Comparison of ENCODE assay signal across 23 cellular contexts in genomic region chr12:14576896-14577295, GRCh38. TPM values are rescaled to one million over a fixed set of nuclear protein-coding genes. Genes with fewer than 3 reads are reported as not detected.
DNase-seq lines count a peak whose midpoint lies in the region; ATAC-seq and TF ChIP-seq lines count a peak whose summit lies in the region.
"Had no signal": no experiment of that assay in that cellular context is flagged by ENCODE, and none has a peak within 500 bp of the region (broad histone marks: within the 10 kb centered on the region; RNA-seq: fewer than 3 reads in every experiment).

No MANE protein-coding gene starts in this region.

- H3K27me3 Mint-ChIP-seq in activated CD4-positive, alpha-beta T cell treated with anti-CD3 and anti-CD28 coated beads for 36 hours = peaks cover 6% of the 10 kb centered on the region
- H3K27me3 Mint-ChIP-seq: IgD-negative memory B cell had no signal

- in situ Hi-C loops in mammary epithelial cell (cut with MboI; ENCODE audit: low sequenced_read_pairs in 2 of 2) = no loop called here

- POLR2A ChIA-PET in activated CD4-positive, alpha-beta T cell treated with anti-CD3 and anti-CD28 coated beads for 36 hours (lab: Charles Lee) = no interaction called here

- H3K4me1 ChIP-seq in KMS-11 (ENCODE audit: low read depth, poor library complexity, severe bottlenecking) (peaks cover 19% of the 10 kb centered on the region), spleen (peaks cover 0 to 43% (median 15%) of the 10 kb centered on the region in 6 donors), mammary epithelial cell (ENCODE audit: insufficient read depth, low read length) (no peaks in the 10 kb centered on the region), aorta (ENCODE audit: control insufficient read depth in 1 of 2, insufficient read depth in 2 of 2, low read length in 2 of 2) (no peaks in the 10 kb centered on the region)
- H3K4me1 ChIP-seq: BE2C, sigmoid colon had no signal

- H3K9me3 ChIP-seq in spleen (no peaks in the 10 kb centered on the region), mammary epithelial cell (replicated peaks; ENCODE audit: insufficient read depth, low read length) (no peaks in the 10 kb centered on the region), aorta (ENCODE audit: control insufficient read depth, low read length) (no peaks in the 10 kb centered on the region)
- H3K9me3 ChIP-seq: BE2C, pancreas, sigmoid colon, vagina had no signal

- ATAC-seq in activated CD4-positive, alpha-beta T cell treated with anti-CD3 and anti-CD28 coated beads for 36 hours = peak; percentile 33
- ATAC-seq in HG02642 (IDR thresholded peaks at IDR 0.05; ENCODE audit: poor library complexity, unreplicated experiment) (peak; percentile 21), GM21576 (IDR thresholded peaks at IDR 0.05; ENCODE audit: unreplicated experiment) (no peak), aorta (ENCODE audit: low FRiP score) (no peak)
- ATAC-seq: pancreas had no signal

- 54 to 62% (median 56%) methylated on average over 8 of the region's 8 CpGs for WGBS in spleen, 5 donors
- WGBS in mammary epithelial cell (ENCODE audit: low coverage, missing lambda C conversion rate) = 61% methylated on average over 8 of the region's 8 CpGs
- 80% methylated on average over 8 of the region's 8 CpGs for WGBS in aorta, 2 donors

- H3K36me3 ChIP-seq in KMS-11 (ENCODE audit: insufficient read depth) (no peaks in the 10 kb centered on the region), spleen (no peaks in the 10 kb centered on the region), mammary epithelial cell (ENCODE audit: insufficient read depth, low read length) (no peaks in the 10 kb centered on the region), aorta (ENCODE audit: control insufficient read depth in 1 of 2, insufficient read depth in 2 of 2, low read length in 1 of 2) (no peaks in the 10 kb centered on the region)
- H3K36me3 ChIP-seq: BE2C, pancreas, sigmoid colon, vagina had no signal

- H3K4me3 ChIP-seq in KMS-11 (IDR thresholded peaks at IDR 0.05; ENCODE audit: insufficient read depth, low read depth, low read length) (no peak overlapping the region), spleen (no peak overlapping the region), mammary epithelial cell (replicated peaks in 1 of 3; ENCODE audit: insufficient read depth in 1 of 3, low read depth in 2 of 3, low read length in 3 of 3) (no peak overlapping the region), aorta (ENCODE audit: low read length in 2 of 2) (no peak overlapping the region)
- H3K4me3 ChIP-seq: pancreas, sigmoid colon, vagina had no signal

- H4K20me1 ChIP-seq in KMS-11 (ENCODE audit: insufficient read depth) (no peaks in the 10 kb centered on the region), mammary epithelial cell (ENCODE audit: insufficient read depth, low read length) (no peaks in the 10 kb centered on the region)

- H3K4me3 Mint-ChIP-seq in activated CD4-positive, alpha-beta T cell treated with anti-CD3 and anti-CD28 coated beads for 36 hours = no peak overlapping the region
- H3K4me3 Mint-ChIP-seq: brain had no signal

- no peak overlapping the region for H2AFZ ChIP-seq in KMS-11 (ENCODE audit: low read depth)
- no peak overlapping the region for H2AFZ ChIP-seq in mammary epithelial cell (ENCODE audit: low read depth, low read length)

- H3K4me2 ChIP-seq in KMS-11 (peak overlapping the region; percentile 11; the same call in 1 of the 2 replicates), mammary epithelial cell (ENCODE audit: insufficient read depth, low read depth, low read length) (no peak overlapping the region)

- H3K9ac ChIP-seq in KMS-11 (no peak overlapping the region), mammary epithelial cell (ENCODE audit: insufficient read depth, low read length) (no peak overlapping the region)

- BruUV-seq in mammary epithelial cell (replicated peaks; lab: Mats Ljungman, UMichigan) = no TSS peak

- dilution Hi-C loops in mammary epithelial cell (cut with HindIII; ENCODE audit: low sequenced_read_pairs) = no loop called here

- H3K36me3 Mint-ChIP-seq in activated CD4-positive, alpha-beta T cell treated with anti-CD3 and anti-CD28 coated beads for 36 hours (ENCODE audit: low read depth) = no peaks in the 10 kb centered on the region
- H3K36me3 Mint-ChIP-seq: brain had no signal

- DNase-seq in activated CD4-positive, alpha-beta T cell treated with anti-CD3 and anti-CD28 coated beads for 36 hours = peak; percentile 11
- DNase-seq in activated CD4-positive, alpha-beta T cell treated with anti-CD3 and anti-CD28 coated beads, Interleukin-2, amount 50 U/mL, for 4 hours = no peak
- no peak for DNase-seq in spleen
- no peak for DNase-seq in mammary epithelial cell
- DNase-seq in aorta = no peak
- DNase-seq: 8988T; activated CD4-positive, alpha-beta T cell treated with anti-CD3 and anti-CD28 coated beads for 4 hours; BE2C; MM.1S; NCI-H1436; NCI-H2171; NCI-H526 treated with DMSO at 0.1 percent for 48 hours; pancreas; SHP77; sigmoid colon had no signal

- CTCF ChIA-PET in activated CD4-positive, alpha-beta T cell treated with anti-CD3 and anti-CD28 coated beads for 36 hours (lab: Charles Lee) = interaction anchor here (2.0 kb wide), 1 partner anchor 14 kb away, joined by 6 read pairs; no protein-coding TSS in a partner anchor
- CTCF ChIA-PET in mammary epithelial cell (lab: Charles Lee; ENCODE audit: low non-redundant PET) = no interaction called here

- intact Hi-C loops in activated CD4-positive, alpha-beta T cell treated with anti-CD3 and anti-CD28 coated beads for 36 hours (cut with DNase I, micrococcal nuclease) = no loop called here
- intact Hi-C loops in spleen (cut with DNase I; ENCODE audit: low total_unique reads) = no loop called here
- intact Hi-C loops in mammary epithelial cell (cut with micrococcal nuclease) = no loop called here
- intact Hi-C loops in aorta (cut with DNase I) = no loop called here

- H3K27ac ChIP-seq in KMS-11 (no peak overlapping the region), spleen (peak overlapping the region in 6 of 8 donors; percentile 25 to 73 (median 43)), mammary epithelial cell (ENCODE audit: insufficient read depth, low read depth, low read length) (no peak overlapping the region), aorta (ENCODE audit: low read depth in 1 of 2, low read length in 2 of 2) (no peak overlapping the region)
- H3K27ac ChIP-seq: pancreas, sigmoid colon, vagina had no signal

- no peak overlapping the region for H3K27ac Mint-ChIP-seq in activated CD4-positive, alpha-beta T cell treated with anti-CD3 and anti-CD28 coated beads for 36 hours
- H3K27ac Mint-ChIP-seq: activated T-helper 2 cell treated with anti-CD3 and anti-CD28 coated beads, Interferon-gamma antibody, Interleukin-2, Interleukin-4, amounts not matched to agents 10 μg/mL and 5 μg/mL and 100 μg/mL, durations not matched to agents 14 hours and 24 hours and 36 hours; brain; IgD-negative memory B cell had no signal

- no peaks in the 10 kb centered on the region for H3K79me2 ChIP-seq in KMS-11 (ENCODE audit: insufficient read depth, low read depth)
- H3K79me2 ChIP-seq in mammary epithelial cell (ENCODE audit: insufficient read depth, low read length) = no peaks in the 10 kb centered on the region

- H3K27me3 ChIP-seq in KMS-11 (ENCODE audit: insufficient read depth, low read depth) = no peaks in the 10 kb centered on the region
- no peaks in the 10 kb centered on the region for H3K27me3 ChIP-seq in spleen (replicated peaks in 1 of 7)
- no peaks in the 10 kb centered on the region for H3K27me3 ChIP-seq in mammary epithelial cell (ENCODE audit: insufficient read depth, low read length)
- H3K27me3 ChIP-seq in aorta (ENCODE audit: control insufficient read depth in 1 of 2, insufficient read depth in 2 of 2, low read length in 1 of 2) = no peaks in the 10 kb centered on the region
- H3K27me3 ChIP-seq: BE2C, pancreas, sigmoid colon, vagina had no signal

- H3K9me3 Mint-ChIP-seq in activated CD4-positive, alpha-beta T cell treated with anti-CD3 and anti-CD28 coated beads for 36 hours (ENCODE audit: low read depth) = no peaks in the 10 kb centered on the region
- H3K9me3 Mint-ChIP-seq: activated T-helper 2 cell treated with anti-CD3 and anti-CD28 coated beads, Interferon-gamma antibody, Interleukin-2, Interleukin-4, amounts not matched to agents 10 μg/mL and 5 μg/mL and 100 μg/mL, durations not matched to agents 14 hours and 24 hours and 36 hours; IgD-negative memory B cell had no signal

- TF ChIP-seq POLR2A in spleen (IDR thresholded peaks at IDR 0.05) = no peak

- peaks cover 16% of the 10 kb centered on the region for H3K4me1 Mint-ChIP-seq in activated CD4-positive, alpha-beta T cell treated with anti-CD3 and anti-CD28 coated beads for 36 hours
- H3K4me1 Mint-ChIP-seq: brain had no signal

- TF ChIP-seq CTCF in KMS-11 (conservative IDR thresholded peaks at IDR 0.05; ENCODE audit: low read depth, low read length) (no peak), spleen (IDR thresholded peaks at IDR 0.05 in 8 of 11, conservative IDR thresholded peaks at IDR 0.05 in 3 of 11) (no peak), mammary epithelial cell (conservative IDR thresholded peaks at IDR 0.05 in 1 of 2, IDR thresholded peaks at IDR 0.05 in 1 of 2; ENCODE audit: extremely low read depth in 1 of 2, insufficient read depth in 1 of 2, low read depth in 1 of 2, low read length in 2 of 2) (no peak)

RNA-seq across cellular contexts. Expression of gene PLBD1, which starts 9.2 kb away (rescaled TPM):
- not detected for total RNA-seq in activated CD4-positive, alpha-beta T cell treated with anti-CD3 and anti-CD28 coated beads for 36 hours
- total RNA-seq in spleen (10 to 100 TPM; 26.8 to 83.2 (median 36.3) TPM), mammary epithelial cell (not detected), aorta (10 to 100 TPM; 11.6 to 24.8 TPM)
- polyA plus RNA-seq in spleen (1 to 10 TPM; 3.1 to 8.3 (median 5.5) TPM), mammary epithelial cell (not detected), aorta (1 to 10 TPM; 3.0 to 6.3 TPM)
- polyA minus RNA-seq in mammary epithelial cell = not detected
- total RNA-seq: activated T-helper 2 cell treated with anti-CD3 and anti-CD28 coated beads, Interferon-gamma antibody, Interleukin-2, Interleukin-4, amounts not matched to agents 10 μg/mL and 5 μg/mL and 100 μg/mL, durations not matched to agents 14 hours and 24 hours and 36 hours; H4 had no signal

Comparison
In these comparisons a context has a peak if more than half of its experiments do, and no peak if none do; other contexts are left out.
1. ATAC-seq: peak in activated CD4-positive, alpha-beta T cell treated with anti-CD3 and anti-CD28 coated beads for 36 hours (single experiment) and HG02642 (single experiment); none in GM21576 (single experiment) and aorta (single experiment).
2. H3K27ac ChIP-seq: peak in spleen (6 of 8); none in KMS-11 (single experiment), mammary epithelial cell (single experiment) and aorta (0 of 2).
3. RNA of gene PLBD1, which starts 9.2 kb away (total RNA-seq): 26.8 to 83.2 TPM in spleen and 11.6 to 24.8 TPM in aorta; not detected in activated CD4-positive, alpha-beta T cell treated with anti-CD3 and anti-CD28 coated beads for 36 hours and not detected in mammary epithelial cell; every median in the first group is over 10 times any median in the second.